In the genomic region with DNA sequence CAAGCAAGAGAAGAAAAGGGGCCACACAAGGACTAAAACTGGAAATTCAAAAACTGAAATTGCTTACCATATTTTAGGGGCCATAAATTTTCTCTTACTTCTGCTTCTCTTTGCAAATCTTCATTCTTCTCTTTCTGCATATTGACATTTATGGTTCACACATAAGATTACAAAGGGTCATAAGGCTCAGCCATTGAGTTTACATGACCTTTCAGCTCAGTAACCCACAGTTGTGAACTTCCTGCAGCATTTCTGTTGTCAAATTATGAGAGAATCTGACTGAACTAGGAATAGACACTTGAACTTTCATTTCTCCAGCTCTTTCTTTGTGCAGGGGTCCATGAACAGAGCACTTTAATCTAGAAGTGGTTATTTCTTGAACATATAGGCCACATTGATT, we compare ENCODE assay signal across 23 cellular contexts.
"Had no signal": no experiment of that assay in that cellular context is flagged by ENCODE, and none has a peak within 500 bp of the region (broad histone marks: within the 10 kb centered on the region; RNA-seq: fewer than 3 reads in every experiment).

No MANE protein-coding gene starts in this region.

- H3K36me3 Mint-ChIP-seq: stimulated activated effector memory CD8-positive, alpha-beta T cell treated with anti-CD3 and anti-CD28 coated beads, Interleukin-12 subunit alpha, Interleukin-12 subunit beta, amount 100 ng/mL, for 72 hours; stimulated activated memory B cell treated with anti-CD40 and anti-IgM and Interleukin-4, amounts not matched to agents 10 μg/mL and 1 μg/mL and 100 μg/mL, for 72 hours; stimulated activated naive B cell treated with anti-CD40 and anti-IgM and Interleukin-4, amounts not matched to agents 10 μg/mL and 1 μg/mL and 100 μg/mL, for 72 hours; type B pancreatic cell had no signal

- H3K4me3 Mint-ChIP-seq: stimulated activated effector memory CD8-positive, alpha-beta T cell treated with anti-CD3 and anti-CD28 coated beads, Interleukin-12 subunit alpha, Interleukin-12 subunit beta, amount 100 ng/mL, for 72 hours; stimulated activated memory B cell treated with anti-CD40 and anti-IgM and Interleukin-4, amounts not matched to agents 10 μg/mL and 1 μg/mL and 100 μg/mL, for 72 hours; stimulated activated naive B cell treated with anti-CD40 and anti-IgM and Interleukin-4, amounts not matched to agents 10 μg/mL and 1 μg/mL and 100 μg/mL, for 72 hours; stimulated activated naive CD8-positive, alpha-beta T cell treated with anti-CD3 and anti-CD28 coated beads, Interleukin-15, amount 100 ng/mL, for 72 hours; stimulated activated naive CD8-positive, alpha-beta T cell treated with anti-CD3 and anti-CD28 coated beads, Interleukin-15, Interleukin-2, amounts not matched to agents 100 ng/mL and 50 ng/mL, for 24 hours; type B pancreatic cell had no signal

- H3K27ac Mint-ChIP-seq: stimulated activated effector memory CD8-positive, alpha-beta T cell treated with anti-CD3 and anti-CD28 coated beads, Interleukin-12 subunit alpha, Interleukin-12 subunit beta, amount 100 ng/mL, for 72 hours; stimulated activated memory B cell treated with anti-CD40 and anti-IgM and Interleukin-4, amounts not matched to agents 10 μg/mL and 1 μg/mL and 100 μg/mL, for 72 hours; stimulated activated naive B cell treated with anti-CD40 and anti-IgM and Interleukin-4, amounts not matched to agents 10 μg/mL and 1 μg/mL and 100 μg/mL, for 72 hours; stimulated activated naive CD8-positive, alpha-beta T cell treated with anti-CD3 and anti-CD28 coated beads, Interleukin-15, amount 100 ng/mL, for 72 hours; stimulated activated naive CD8-positive, alpha-beta T cell treated with anti-CD3 and anti-CD28 coated beads, Interleukin-15, Interleukin-2, amounts not matched to agents 100 ng/mL and 50 ng/mL, for 24 hours; type B pancreatic cell had no signal

- ATAC-seq: stimulated activated effector memory CD8-positive, alpha-beta T cell treated with anti-CD3 and anti-CD28 coated beads, Interleukin-12 subunit alpha, Interleukin-12 subunit beta, amount 100 ng/mL, for 72 hours; stimulated activated memory B cell treated with anti-CD40 and anti-IgM and Interleukin-4, amounts not matched to agents 10 μg/mL and 1 μg/mL and 100 μg/mL, for 72 hours; stimulated activated naive B cell treated with anti-CD40 and anti-IgM and Interleukin-4, amounts not matched to agents 10 μg/mL and 1 μg/mL and 100 μg/mL, for 72 hours; stimulated activated naive CD8-positive, alpha-beta T cell treated with anti-CD3 and anti-CD28 coated beads, Interleukin-15, amount 100 ng/mL, for 72 hours; stimulated activated naive CD8-positive, alpha-beta T cell treated with anti-CD3 and anti-CD28 coated beads, Interleukin-15, Interleukin-2, amounts not matched to agents 100 U/mL and 50 U/mL, for 24 hours; upper lobe of right lung had no signal

- H3K4me1 Mint-ChIP-seq: stimulated activated effector memory CD8-positive, alpha-beta T cell treated with anti-CD3 and anti-CD28 coated beads, Interleukin-12 subunit alpha, Interleukin-12 subunit beta, amount 100 ng/mL, for 72 hours; stimulated activated memory B cell treated with anti-CD40 and anti-IgM and Interleukin-4, amounts not matched to agents 10 μg/mL and 1 μg/mL and 100 μg/mL, for 72 hours; stimulated activated naive B cell treated with anti-CD40 and anti-IgM and Interleukin-4, amounts not matched to agents 10 μg/mL and 1 μg/mL and 100 μg/mL, for 72 hours; stimulated activated naive CD8-positive, alpha-beta T cell treated with anti-CD3 and anti-CD28 coated beads, Interleukin-15, amount 100 ng/mL, for 72 hours had no signal

- DNase-seq: stimulated activated CD4-positive, alpha-beta T cell treated with anti-CD3 and anti-CD28 coated beads, Interleukin-2, amount 100 ng/mL, for 48 hours; stimulated activated CD4-positive, alpha-beta T cell treated with anti-CD3 and anti-CD28 coated beads, Interleukin-4, amount 100 ng/mL, for 1 hour; stimulated activated CD4-positive, alpha-beta T cell treated with anti-CD3 and anti-CD28 coated beads, Interleukin-4, amount 100 ng/mL, for 24 hours; stimulated activated CD4-positive, alpha-beta T cell treated with anti-CD3 and anti-CD28 coated beads, Interleukin-4, amount 100 ng/mL, for 4 hours; stimulated activated CD8-positive, alpha-beta memory T cell treated with anti-CD3 and anti-CD28 coated beads, Interleukin-4, amount 100 ng/mL, for 48 hours; stimulated activated naive B cell treated with anti-CD40 and anti-IgM and Interleukin-4, amounts not matched to agents 10 μg/mL and 1 μg/mL and 100 μg/mL, for 72 hours; stimulated activated naive CD4-positive, alpha-beta T cell; stimulated activated naive CD4-positive, alpha-beta T cell treated with Interleukin-2 at 50 U/mL for 16 hours; stimulated activated naive CD8-positive, alpha-beta T cell treated with anti-CD3 and anti-CD28 coated beads, Interleukin-15, amount 100 ng/mL, for 72 hours; stimulated activated naive CD8-positive, alpha-beta T cell treated with anti-CD3 and anti-CD28 coated beads, Interleukin-15, Interleukin-2, amounts not matched to agents 100 U/mL and 50 U/mL, for 24 hours; stomach; substantia nigra; testis; thyroid gland; tibial artery; transverse colon; upper lobe of left lung; upper lobe of right lung; uterus had no signal

- H3K9me3 Mint-ChIP-seq: stimulated activated naive CD8-positive, alpha-beta T cell treated with anti-CD3 and anti-CD28 coated beads, Interleukin-15, amount 100 ng/mL, for 72 hours; type B pancreatic cell had no signal

- H3K27me3 Mint-ChIP-seq: stimulated activated memory B cell treated with anti-CD40 and anti-IgM and Interleukin-4, amounts not matched to agents 10 μg/mL and 1 μg/mL and 100 μg/mL, for 72 hours; stimulated activated naive B cell treated with anti-CD40 and anti-IgM and Interleukin-4, amounts not matched to agents 10 μg/mL and 1 μg/mL and 100 μg/mL, for 72 hours; stimulated activated naive CD8-positive, alpha-beta T cell treated with anti-CD3 and anti-CD28 coated beads, Interleukin-15, amount 100 ng/mL, for 72 hours; stimulated activated naive CD8-positive, alpha-beta T cell treated with anti-CD3 and anti-CD28 coated beads, Interleukin-15, Interleukin-2, amounts not matched to agents 100 ng/mL and 50 ng/mL, for 24 hours; type B pancreatic cell had no signal
